ENCODE assay signal across 35 cellular contexts in the genomic region with DNA sequence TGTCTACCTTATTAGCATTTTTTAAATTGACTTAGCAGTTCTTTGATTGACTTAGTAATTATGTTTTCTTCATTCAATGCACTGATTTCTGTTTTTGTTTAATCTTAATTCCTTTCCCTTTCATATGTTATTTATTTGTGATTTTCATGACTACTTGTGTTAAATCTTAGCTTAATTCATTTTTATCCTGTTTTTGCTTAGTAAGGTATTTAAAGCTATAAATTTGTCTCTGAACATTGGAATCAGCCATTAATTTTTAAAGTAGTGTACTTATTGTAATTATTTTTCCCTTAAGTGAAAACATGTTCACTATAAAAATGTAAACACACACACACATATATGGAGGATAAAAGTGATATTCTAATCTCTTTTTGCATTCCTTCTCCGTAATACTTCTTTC.
"Had no signal": no experiment of that assay in that cellular context is flagged by ENCODE, and none has a peak within 500 bp of the region (broad histone marks: within the 10 kb centered on the region; RNA-seq: fewer than 3 reads in every experiment).

No MANE protein-coding gene starts in this region.

- H3K4me3 Mint-ChIP-seq: activated B cell treated with CpG ODN at 0.5 μM for 24 hours; activated CD4-positive, alpha-beta memory T cell treated with anti-CD3 and anti-CD28 coated beads for 36 hours; activated naive CD4-positive, alpha-beta T cell treated with anti-CD3 and anti-CD28 coated beads, Interleukin-2, amount 10 ng/mL, durations not matched to agents 7 days and 5 days; activated T-cell treated with anti-CD3 and anti-CD28 coated beads, Interleukin-2, amount 50 U/mL, for 4 hours; brain had no signal

- H3K4me1 Mint-ChIP-seq: activated B cell treated with CpG ODN at 0.5 μM for 24 hours; activated naive CD4-positive, alpha-beta T cell treated with anti-CD3 and anti-CD28 coated beads, Interleukin-2, amount 10 ng/mL, durations not matched to agents 7 days and 5 days; brain had no signal

- DNase-seq: activated B cell treated with CpG ODN at 0.5 μM for 24 hours; activated CD4-positive, alpha-beta memory T cell treated with anti-CD3 and anti-CD28 coated beads for 36 hours; activated CD4-positive, alpha-beta T cell treated with anti-CD3 and anti-CD28 coated beads for 4 hours; activated CD4-positive, alpha-beta T cell treated with anti-CD3 and anti-CD28 coated beads, Interleukin-2, amount 50 U/mL, for 1 hour; activated CD4-positive, CD25-positive, alpha-beta regulatory T cell treated with anti-CD3 and anti-CD28 coated beads, Interleukin-2, amount 50 U/mL, for 72 hours; activated CD8-positive, alpha-beta memory T cell treated with anti-CD3 and anti-CD28 coated beads, Interleukin-2, amount 50 U/mL, for 4 hours; activated effector memory CD4-positive, alpha-beta T cell treated with Interleukin-2 at 50 U/mL for 16 hours; activated naive CD4-positive, alpha-beta T cell treated with anti-CD3 and anti-CD28 coated beads, Interleukin-2, amount 10 ng/mL, durations not matched to agents 7 days and 5 days; activated T-cell treated with anti-CD3 and anti-CD28 coated beads for 4 hours; activated T-cell treated with anti-CD3 and anti-CD28 coated beads, Interleukin-2, amount 50 U/mL, for 4 hours; adrenal gland; caudate nucleus; cerebellar nuclear complex; Karpas-422; KBM-7; NCI-H1048; NCI-H1105 treated with DMSO at 0.1 percent for 48 hours; NCI-H1436; NCI-H1694; NCI-H1930; NCI-H2081 treated with DMSO at 0.1 percent for 48 hours; NCI-H226; NCI-H446 treated with DMSO at 0.1 percent for 48 hours; NCI-H524; NCI-H69; NCI-H82; Peyer's patch; Right ventricle myocardium superior; SW 1271; T-helper 1 cell; T-helper 2 cell; T-helper 9 cell had no signal

- H3K36me3 ChIP-seq: adrenal gland, Peyer's patch had no signal

- H3K36me3 Mint-ChIP-seq: activated CD4-positive, alpha-beta memory T cell treated with anti-CD3 and anti-CD28 coated beads for 36 hours; activated naive CD4-positive, alpha-beta T cell treated with anti-CD3 and anti-CD28 coated beads, Interleukin-2, amount 10 ng/mL, durations not matched to agents 7 days and 5 days; brain had no signal

- H3K27me3 Mint-ChIP-seq: activated naive CD4-positive, alpha-beta T cell treated with anti-CD3 and anti-CD28 coated beads, Interleukin-2, amount 10 ng/mL, durations not matched to agents 7 days and 5 days; brain had no signal

- ATAC-seq: activated T-cell treated with anti-CD3 and anti-CD28 coated beads, Interleukin-2, amount 50 U/mL, for 4 hours had no signal

- H3K4me3 ChIP-seq: adrenal gland, Peyer's patch had no signal

- H3K27me3 ChIP-seq: Peyer's patch had no signal

- H3K9me3 ChIP-seq: adrenal gland, Peyer's patch had no signal

- H3K27ac Mint-ChIP-seq: activated B cell treated with CpG ODN at 0.5 μM for 24 hours; activated CD4-positive, alpha-beta memory T cell treated with anti-CD3 and anti-CD28 coated beads for 36 hours; activated naive CD4-positive, alpha-beta T cell treated with anti-CD3 and anti-CD28 coated beads, Interleukin-2, amount 10 ng/mL, durations not matched to agents 7 days and 5 days; brain had no signal

- H3K27ac ChIP-seq: adrenal gland, Peyer's patch, VCaP had no signal

- FAIRE-seq: bronchial epithelial cell had no signal

- H3K4me1 ChIP-seq: adrenal gland, Peyer's patch had no signal

- H3K9me3 Mint-ChIP-seq: activated B cell treated with CpG ODN at 0.5 μM for 24 hours; activated CD4-positive, alpha-beta memory T cell treated with anti-CD3 and anti-CD28 coated beads for 36 hours; activated naive CD4-positive, alpha-beta T cell treated with anti-CD3 and anti-CD28 coated beads, Interleukin-2, amount 10 ng/mL, durations not matched to agents 7 days and 5 days; activated T-cell treated with anti-CD3 and anti-CD28 coated beads, Interleukin-2, amount 50 U/mL, for 4 hours had no signal
